Comparison of ENCODE assay signal across 1 cellular context in genomic region chr1:181131255-181131901, GRCh38.
TF ChIP-seq lines count a peak whose summit lies in the region.

No MANE protein-coding gene starts in this region.

TF ChIP-seq in HepG2, 621 proteins besides CTCF, POLR2A, EP300 and RAD21:
- TF ChIP-seq ZNF567 (CRISPR knock-in tag; IDR thresholded peaks at IDR 0.05; ENCODE audit: borderline replicate concordance) (no peak), CERS6 (CRISPR knock-in tag; IDR thresholded peaks at IDR 0.05) (no peak), ZSCAN12 (CRISPR knock-in tag; IDR thresholded peaks at IDR 0.05) (no peak), HIVEP1 (CRISPR knock-in tag; IDR thresholded peaks at IDR 0.05) (no peak), ZNF143 (CRISPR knock-in tag; IDR thresholded peaks at IDR 0.05) (no peak), ZNF530 (CRISPR knock-in tag; IDR thresholded peaks at IDR 0.05; ENCODE audit: low read depth) (no peak), ZKSCAN5 (CRISPR knock-in tag; IDR thresholded peaks at IDR 0.05) (no peak), ZNF549 (CRISPR knock-in tag; IDR thresholded peaks at IDR 0.05) (no peak), EEA1 (CRISPR knock-in tag; IDR thresholded peaks at IDR 0.05; ENCODE audit: borderline replicate concordance) (no peak), MTF1 (CRISPR knock-in tag; IDR thresholded peaks at IDR 0.05) (no peak), ZBTB39 (CRISPR knock-in tag; IDR thresholded peaks at IDR 0.05) (no peak)
